21 cellular contexts compared by ENCODE assay signal in the genomic region with DNA sequence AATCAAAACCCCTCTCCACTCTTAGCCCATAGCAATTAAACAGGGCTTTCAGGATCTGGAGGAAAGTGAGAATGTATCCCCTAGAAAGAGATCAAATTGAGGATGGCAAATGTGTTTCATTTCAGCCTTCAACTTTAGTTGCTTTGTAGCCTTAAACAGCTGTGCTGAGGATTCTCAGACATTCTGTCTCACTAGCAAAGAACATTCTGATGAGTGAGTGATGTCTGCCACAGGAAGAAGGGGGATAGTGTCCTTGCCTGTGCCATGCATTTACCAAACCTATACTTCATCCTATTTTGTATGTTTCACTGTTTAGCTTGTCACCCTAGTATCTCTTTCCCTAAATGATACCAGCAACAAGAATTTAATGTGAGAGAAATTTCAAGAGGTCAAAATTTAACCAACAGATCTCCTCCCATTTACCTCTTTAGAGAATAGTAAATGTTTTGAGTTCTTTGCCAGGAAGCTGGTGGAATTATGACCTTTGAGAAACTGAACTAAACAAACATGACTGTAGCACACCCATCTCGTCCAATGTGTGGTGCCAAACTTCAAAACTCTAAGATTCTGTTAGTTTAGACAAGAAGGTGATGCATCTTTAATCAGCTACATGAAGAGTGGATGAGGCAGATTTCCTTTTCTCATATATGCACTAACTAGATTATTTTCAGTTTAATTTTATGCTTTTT.
"Had no signal": no experiment of that assay in that cellular context is flagged by ENCODE, and none has a peak within 500 bp of the region (broad histone marks: within the 10 kb centered on the region; RNA-seq: fewer than 3 reads in every experiment).

No MANE protein-coding gene starts in this region.

- H3K9me3 Mint-ChIP-seq: activated naive CD4-positive, alpha-beta T cell treated with anti-CD3 and anti-CD28 coated beads for 36 hours; activated T-helper 17 cell treated with anti-CD3 and anti-CD28 coated beads, Interleukin-2, amount 50 U/mL, for 72 hours; neural progenitor cell had no signal

- H3K27ac Mint-ChIP-seq: activated naive CD4-positive, alpha-beta T cell treated with anti-CD3 and anti-CD28 coated beads for 36 hours; activated T-helper 17 cell treated with anti-CD3 and anti-CD28 coated beads, Interleukin-2, amount 50 U/mL, for 72 hours; neural progenitor cell had no signal

- ATAC-seq: activated T-helper 17 cell treated with anti-CD3 and anti-CD28 coated beads, Interleukin-2, amount 50 U/mL, for 72 hours; left ventricle myocardium superior had no signal

- H3K9me3 ChIP-seq: esophagus squamous epithelium, ovary, tibial nerve had no signal

- H3K4me2 ChIP-seq: neural progenitor cell had no signal

- H3K27ac ChIP-seq: esophagus squamous epithelium, neural progenitor cell, ovary, tibial nerve, VCaP had no signal

- H3K27me3 ChIP-seq: esophagus squamous epithelium, neural progenitor cell, ovary, tibial nerve had no signal

- H3K36me3 ChIP-seq: esophagus squamous epithelium, neural progenitor cell, ovary, tibial nerve had no signal

- DNase-seq: activated CD4-positive, alpha-beta T cell treated with anti-CD3 and anti-CD28 coated beads for 1 hour; activated CD4-positive, alpha-beta T cell treated with anti-CD3 and anti-CD28 coated beads, Interleukin-2, amount 50 U/mL, for 4 hours; activated naive CD4-positive, alpha-beta T cell treated with anti-CD3 and anti-CD28 coated beads for 36 hours; activated T-cell treated with anti-CD3 and anti-CD28 coated beads for 4 hours; cortex of kidney; effector CD4-positive, alpha-beta T cell; esophagus squamous epithelium; hippocampal formation; kidney; left ventricle myocardium superior; mesenchymal stem cell; ovary; stimulated activated CD4-positive, alpha-beta T cell treated with anti-CD3 and anti-CD28 coated beads, Interleukin-15, amount 100 ng/mL, for 24 hours; stimulated activated CD4-positive, alpha-beta T cell treated with anti-CD3 and anti-CD28 coated beads, Interleukin-4, amount 100 ng/mL, for 24 hours; stimulated activated naive CD4-positive, alpha-beta T cell treated with Interleukin-2 at 50 U/mL for 16 hours; substantia nigra had no signal

- H3K9ac ChIP-seq: neural progenitor cell had no signal

- H3K4me1 Mint-ChIP-seq: activated T-helper 17 cell treated with anti-CD3 and anti-CD28 coated beads, Interleukin-2, amount 50 U/mL, for 72 hours had no signal

- H3K4me3 ChIP-seq: esophagus squamous epithelium, neural progenitor cell, ovary, tibial nerve had no signal

- FAIRE-seq: endothelial cell of umbilical vein had no signal

- H2AFZ ChIP-seq: neural progenitor cell had no signal

- H3K4me3 Mint-ChIP-seq: activated naive CD4-positive, alpha-beta T cell treated with anti-CD3 and anti-CD28 coated beads for 36 hours; activated T-helper 17 cell treated with anti-CD3 and anti-CD28 coated beads, Interleukin-2, amount 50 U/mL, for 72 hours; neural progenitor cell had no signal
